Comparison of ENCODE assay signal across 16 cellular contexts in genomic region chr7:134879815-134880475, GRCh38.
"Had no signal": no experiment of that assay in that cellular context is flagged by ENCODE, and none has a peak within 500 bp of the region (broad histone marks: within the 10 kb centered on the region; RNA-seq: fewer than 3 reads in every experiment).

No MANE protein-coding gene starts in this region.

- H3K4me3 Mint-ChIP-seq: activated CD4-positive, alpha-beta memory T cell treated with anti-CD3 and anti-CD28 coated beads, Interleukin-2, amount 10 ng/mL, durations not matched to agents 7 days and 5 days; activated CD4-positive, alpha-beta T cell treated with anti-CD3 and anti-CD28 coated beads for 36 hours; activated naive CD8-positive, alpha-beta T cell treated with anti-CD3 and anti-CD28 coated beads, Interleukin-2, amount 50 U/mL, for 24 hours; central memory CD8-positive, alpha-beta T cell; dendritic cell treated with granulocyte-macrophage colony-stimulating factor and Interleukin-4, amounts not matched to agents 40 ng/mL and 50 ng/mL, for 4 days; endodermal cell; memory B cell; stimulated activated effector memory CD8-positive, alpha-beta T cell treated with anti-CD3 and anti-CD28 coated beads, Interleukin-12 subunit alpha, Interleukin-12 subunit beta, amount 100 ng/mL, for 72 hours; type B pancreatic cell had no signal

- H3K36me3 Mint-ChIP-seq: memory B cell; stimulated activated effector memory CD8-positive, alpha-beta T cell treated with anti-CD3 and anti-CD28 coated beads, Interleukin-12 subunit alpha, Interleukin-12 subunit beta, amount 100 ng/mL, for 72 hours had no signal

- H3K9me3 ChIP-seq: ovary, right atrium auricular region, SK-N-SH had no signal

- H3K27me3 ChIP-seq: ovary, right atrium auricular region had no signal

- H3K36me3 ChIP-seq: ovary, WERI-Rb-1 had no signal

- H3K9me3 Mint-ChIP-seq: activated CD4-positive, alpha-beta memory T cell treated with anti-CD3 and anti-CD28 coated beads, Interleukin-2, amount 10 ng/mL, durations not matched to agents 7 days and 5 days; activated naive CD8-positive, alpha-beta T cell treated with anti-CD3 and anti-CD28 coated beads, Interleukin-2, amount 50 U/mL, for 24 hours; central memory CD8-positive, alpha-beta T cell; dendritic cell treated with granulocyte-macrophage colony-stimulating factor and Interleukin-4, amounts not matched to agents 40 ng/mL and 50 ng/mL, for 4 days; endodermal cell; memory B cell; stimulated activated effector memory CD8-positive, alpha-beta T cell treated with anti-CD3 and anti-CD28 coated beads, Interleukin-12 subunit alpha, Interleukin-12 subunit beta, amount 100 ng/mL, for 72 hours had no signal

- H3K27ac Mint-ChIP-seq: activated CD4-positive, alpha-beta memory T cell treated with anti-CD3 and anti-CD28 coated beads, Interleukin-2, amount 10 ng/mL, durations not matched to agents 7 days and 5 days; activated CD4-positive, alpha-beta T cell treated with anti-CD3 and anti-CD28 coated beads for 36 hours; activated naive CD8-positive, alpha-beta T cell treated with anti-CD3 and anti-CD28 coated beads, Interleukin-2, amount 50 U/mL, for 24 hours; dendritic cell treated with granulocyte-macrophage colony-stimulating factor and Interleukin-4, amounts not matched to agents 40 ng/mL and 50 ng/mL, for 4 days; endodermal cell; memory B cell; stimulated activated effector memory CD8-positive, alpha-beta T cell treated with anti-CD3 and anti-CD28 coated beads, Interleukin-12 subunit alpha, Interleukin-12 subunit beta, amount 100 ng/mL, for 72 hours; type B pancreatic cell had no signal

- H3K27me3 Mint-ChIP-seq: activated CD4-positive, alpha-beta memory T cell treated with anti-CD3 and anti-CD28 coated beads, Interleukin-2, amount 10 ng/mL, durations not matched to agents 7 days and 5 days; activated CD4-positive, alpha-beta T cell treated with anti-CD3 and anti-CD28 coated beads for 36 hours; type B pancreatic cell had no signal

- H3K27ac ChIP-seq: ovary, WERI-Rb-1 had no signal

- H3K4me3 ChIP-seq: ovary, right atrium auricular region had no signal

- DNase-seq: activated CD4-positive, alpha-beta memory T cell treated with anti-CD3 and anti-CD28 coated beads, Interleukin-2, amount 10 ng/mL, durations not matched to agents 7 days and 5 days; activated CD4-positive, alpha-beta T cell treated with anti-CD3 and anti-CD28 coated beads for 36 hours; activated naive CD8-positive, alpha-beta T cell treated with anti-CD3 and anti-CD28 coated beads, Interleukin-2, amount 50 U/mL, for 24 hours; endodermal cell; glutamatergic neuron; ovary; SK-N-SH; small intestine; T-helper 1 cell; WERI-Rb-1 had no signal

- H3K4me1 Mint-ChIP-seq: activated CD4-positive, alpha-beta memory T cell treated with anti-CD3 and anti-CD28 coated beads, Interleukin-2, amount 10 ng/mL, durations not matched to agents 7 days and 5 days; activated CD4-positive, alpha-beta T cell treated with anti-CD3 and anti-CD28 coated beads for 36 hours; activated naive CD8-positive, alpha-beta T cell treated with anti-CD3 and anti-CD28 coated beads, Interleukin-2, amount 50 U/mL, for 24 hours; central memory CD8-positive, alpha-beta T cell; memory B cell; stimulated activated effector memory CD8-positive, alpha-beta T cell treated with anti-CD3 and anti-CD28 coated beads, Interleukin-12 subunit alpha, Interleukin-12 subunit beta, amount 100 ng/mL, for 72 hours had no signal
